ENCODE assay signal across 8 cellular contexts in genomic region chr15:66842710-66843441, GRCh38.
DNase-seq lines count a peak whose midpoint lies in the region; ATAC-seq and TF ChIP-seq lines count a peak whose summit lies in the region.

No MANE protein-coding gene starts in this region.

- no peaks in the 10 kb centered on the region for H3K36me3 ChIP-seq in GM23338 (ENCODE audit: insufficient read depth)

- peak overlapping the region; percentile 64 for H3K4me3 Mint-ChIP-seq in GM23338
- H3K4me3 Mint-ChIP-seq in T-helper 17 cell: peak overlapping the region; percentile 75
- H3K4me3 Mint-ChIP-seq in naive thymus-derived CD8-positive, alpha-beta T cell: peak overlapping the region; percentile 19 to 79 (median 56)

- peak overlapping the region; percentile 43; the same call in 1 of the 2 replicates for H2AFZ ChIP-seq in GM23338

- no peaks in the 10 kb centered on the region for H3K9me3 Mint-ChIP-seq in GM23338
- no peaks in the 10 kb centered on the region for H3K9me3 Mint-ChIP-seq in naive thymus-derived CD8-positive, alpha-beta T cell

- CTCF ChIA-PET in AG04450 (lab: Charles Lee): interaction anchor here (0.6 kb wide), 2 partner anchors 21 to 83 kb away, joined by 4 to 6 read pairs; no protein-coding TSS in a partner anchor

- no peaks in the 10 kb centered on the region for H3K27me3 ChIP-seq in AG04450 (ENCODE audit: control insufficient read depth, insufficient read depth, low read length)
- H3K27me3 ChIP-seq in GM23338 (ENCODE audit: insufficient read depth): peaks cover 43% of the 10 kb centered on the region

- peaks cover 10% of the 10 kb centered on the region for H3K4me1 Mint-ChIP-seq in GM23338
- H3K4me1 Mint-ChIP-seq in T-helper 17 cell: peaks cover 15% of the 10 kb centered on the region
- H3K4me1 Mint-ChIP-seq in naive thymus-derived CD8-positive, alpha-beta T cell: peaks cover 4 to 14% (median 8%) of the 10 kb centered on the region in 4 donors

- H4K20me1 ChIP-seq in GM23338 (replicated peaks; ENCODE audit: insufficient read depth): no peaks in the 10 kb centered on the region

- H3F3A ChIP-seq in GM23338 (replicated peaks; ENCODE audit: low read depth): peaks cover 13% of the 10 kb centered on the region; the same call in 1 of the 2 replicates

- H3K27me3 Mint-ChIP-seq in GM23338 (ENCODE audit: insufficient read depth, low read depth, poor library complexity) (peaks cover 39% of the 10 kb centered on the region), T-helper 17 cell (peaks cover 59% of the 10 kb centered on the region)
- H3K27me3 Mint-ChIP-seq in naive thymus-derived CD8-positive, alpha-beta T cell: peaks cover 17 to 55% (median 44%) of the 10 kb centered on the region in 5 donors

- no peaks in the 10 kb centered on the region for H3K9me2 ChIP-seq in GM23338 (ENCODE audit: insufficient read depth)

- DNase-seq in AG04450 (ENCODE audit: low read depth, low spot score) (no peak), GM23338 (ENCODE audit: low spot score) (peak; percentile 47), T-helper 17 cell (no peak), foreskin fibroblast (peak; percentile 84 to 91), inferior parietal cortex (ENCODE audit: extremely low spot score) (no peak)
- DNase-seq in naive thymus-derived CD8-positive, alpha-beta T cell: no peak

- ATAC-seq in GM23338 (peak; percentile 28), T-helper 17 cell (peak; percentile 39), GM21423 (IDR thresholded peaks at IDR 0.05; ENCODE audit: unreplicated experiment) (no peak), HG03469 (IDR thresholded peaks at IDR 0.05; ENCODE audit: unreplicated experiment) (no peak)
- peak; percentile 52 to 65 for ATAC-seq in naive thymus-derived CD8-positive, alpha-beta T cell

- POLR2A ChIA-PET in AG04450 (lab: Yijun Ruan, JAX): interaction anchor here (0.5 to 1.9 kb wide), 9 partner anchors 8 to 551 kb away, joined by 3 to 11 read pairs (median 7); partner anchors contain the start of gene SMAD6
- POLR2A ChIA-PET in naive thymus-derived CD8-positive, alpha-beta T cell (lab: Charles Lee): no interaction called here

- no peaks in the 10 kb centered on the region; the same call in 1 of the 2 replicates for H3K9me3 ChIP-seq in AG04450 (ENCODE audit: control insufficient read depth, insufficient read depth, low read length)
- H3K9me3 ChIP-seq in T-helper 17 cell (ENCODE audit: control insufficient read depth, low read length, poor library complexity, severe bottlenecking): no peaks in the 10 kb centered on the region

- H3K27ac Mint-ChIP-seq in GM23338 (no peak overlapping the region), T-helper 17 cell (peak overlapping the region; percentile 32)
- H3K27ac Mint-ChIP-seq in naive thymus-derived CD8-positive, alpha-beta T cell: no peak overlapping the region

- H3K27ac ChIP-seq in AG04450 (ENCODE audit: low read depth, low read length) (peak overlapping the region; percentile 82), GM23338 (ENCODE audit: low read depth) (no peak overlapping the region)

- H3K36me3 Mint-ChIP-seq in GM23338 (ENCODE audit: low read depth) (no peaks in the 10 kb centered on the region), T-helper 17 cell (ENCODE audit: low read depth) (peaks cover 13% of the 10 kb centered on the region)
- peaks cover 0 to 2% (median 0%) of the 10 kb centered on the region in 3 donors for H3K36me3 Mint-ChIP-seq in naive thymus-derived CD8-positive, alpha-beta T cell

- peak overlapping the region; percentile 82 for H3K4me2 ChIP-seq in GM23338

- peaks cover 5% of the 10 kb centered on the region for H3K4me1 ChIP-seq in GM23338 (ENCODE audit: insufficient read depth)

- TF ChIP-seq CTCF in AG04450 (IDR thresholded peaks at IDR 0.05; ENCODE audit: low read depth, low read length) (no peak), GM23338 (conservative IDR thresholded peaks at IDR 0.05; ENCODE audit: low read depth in 2 of 2) (no peak), foreskin fibroblast (IDR thresholded peaks at IDR 0.05; ENCODE audit: low read depth, low read length) (no peak)

- H3K4me3 ChIP-seq in AG04450 (ENCODE audit: low read depth, low read length): peak overlapping the region; percentile 62
- peak overlapping the region; percentile 65 for H3K4me3 ChIP-seq in GM23338
- peak overlapping the region; percentile 46 to 58 for H3K4me3 ChIP-seq in foreskin fibroblast (ENCODE audit: low read depth in 1 of 2, low read length in 2 of 2)

- no peaks in the 10 kb centered on the region for H3K79me2 ChIP-seq in GM23338 (replicated peaks; ENCODE audit: insufficient read depth)

TF ChIP-seq in GM23338, 12 proteins besides CTCF, POLR2A, EP300 and RAD21:
- TF ChIP-seq EZH2 (IDR thresholded peaks at IDR 0.05; ENCODE audit: low read depth, unreplicated experiment) (no peak), POLR2AphosphoS5 (IDR thresholded peaks at IDR 0.05; ENCODE audit: low read depth) (no peak), NANOG (IDR thresholded peaks at IDR 0.05; ENCODE audit: borderline replicate concordance) (no peak), EZH2phosphoT487 (IDR thresholded peaks at IDR 0.05; ENCODE audit: unreplicated experiment) (no peak), STAT1 (IDR thresholded peaks at IDR 0.05; ENCODE audit: unreplicated experiment) (no peak), ZNF462 (CRISPR knock-in tag; IDR thresholded peaks at IDR 0.05) (no peak), CREB1 (CRISPR knock-in tag; IDR thresholded peaks at IDR 0.05; ENCODE audit: low read depth) (no peak)

Comparison
In these comparisons a context has a peak if more than half of its experiments do, and no peak if none do; other contexts are left out.
1. DNase-seq: peak in GM23338 (single experiment) and foreskin fibroblast (2 of 2); none in AG04450 (single experiment), T-helper 17 cell (0 of 3), naive thymus-derived CD8-positive, alpha-beta T cell (0 of 10) and inferior parietal cortex (single experiment).
2. ATAC-seq: peak in GM23338 (single experiment), T-helper 17 cell (single experiment) and naive thymus-derived CD8-positive, alpha-beta T cell (2 of 2); none in GM21423 (single experiment) and HG03469 (single experiment).
3. Peak in every context shown above with its lines, with median percentiles within 50 percentile points of each other: H3K4me3 ChIP-seq and H3K4me3 Mint-ChIP-seq.